ENCODE assay signal across 18 cellular contexts in the genomic region with DNA sequence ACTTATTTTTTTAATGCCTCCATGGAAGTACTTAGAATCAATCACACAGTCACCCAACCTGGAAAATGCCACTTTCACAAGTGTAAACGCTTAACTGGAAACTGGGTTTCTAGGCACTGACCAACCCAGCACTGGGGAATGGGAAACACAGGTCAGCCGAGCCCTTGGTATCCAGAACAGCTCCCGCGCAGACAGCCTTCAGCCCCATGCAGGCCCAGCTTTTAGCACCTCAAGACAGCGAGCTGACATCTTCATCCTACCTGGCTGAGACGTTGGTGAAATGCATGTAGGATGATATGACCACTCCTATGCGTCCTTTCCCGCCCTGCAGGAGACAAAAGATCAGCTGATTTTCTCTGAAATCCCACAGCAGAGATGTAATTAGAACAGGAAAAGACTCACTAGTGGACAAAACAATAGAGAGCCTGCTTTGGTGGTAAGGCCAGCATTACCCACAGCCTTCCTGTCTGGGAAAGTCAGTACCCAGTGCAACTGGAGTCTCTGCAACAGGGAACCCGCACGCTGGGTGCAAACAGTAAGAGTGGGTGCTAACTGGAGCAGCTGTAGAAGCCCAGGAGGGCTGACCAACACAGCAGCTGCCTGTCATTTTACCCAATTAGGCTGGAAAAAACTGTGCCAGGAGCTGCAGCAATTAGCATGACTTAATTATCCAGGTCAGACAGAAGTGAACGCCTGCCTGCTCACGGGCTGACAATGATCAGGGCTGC.
DNase-seq lines count a peak whose midpoint lies in the region; ATAC-seq, FAIRE-seq and TF ChIP-seq lines count a peak whose summit lies in the region.
"Had no signal": no experiment of that assay in that cellular context is flagged by ENCODE, and none has a peak within 500 bp of the region (broad histone marks: within the 10 kb centered on the region; RNA-seq: fewer than 3 reads in every experiment).

No MANE protein-coding gene starts in this region.

- H2AFZ ChIP-seq in trophoblast cell (ENCODE audit: insufficient read depth, low read length, poor library complexity), result no peak overlapping the region
- H2AFZ ChIP-seq: hepatocyte, neural progenitor cell had no signal

- peak overlapping the region; percentile 84 for H3K27ac Mint-ChIP-seq in chondrocyte (ENCODE audit: unreplicated experiment)

- no peaks in the 10 kb centered on the region for H3K79me2 ChIP-seq in trophoblast cell (ENCODE audit: control insufficient read depth, insufficient read depth, low read length, poor library complexity)

- H4K12ac ChIP-seq in trophoblast cell (ENCODE audit: low read depth, low read length), result no peak overlapping the region

- no peaks in the 10 kb centered on the region for H3K9me3 Mint-ChIP-seq in chondrocyte (ENCODE audit: low read depth)
- H3K9me3 Mint-ChIP-seq: activated T-cell treated with anti-CD3 and anti-CD28 coated beads, Interleukin-2, amount 50 U/mL, for 4 hours; neural progenitor cell had no signal

- no peak overlapping the region for H4K91ac ChIP-seq in trophoblast cell (ENCODE audit: low read depth, low read length)

- no peaks in the 10 kb centered on the region for H3K27me3 Mint-ChIP-seq in chondrocyte (ENCODE audit: low read depth)

- no peak overlapping the region for H3K4ac ChIP-seq in trophoblast cell (ENCODE audit: low read depth, low read length)

- no peak for FAIRE-seq in frontal cortex (lab: Jason Lieb, UNC)
- FAIRE-seq: G401.6, small intestine had no signal

- peaks cover 35% of the 10 kb centered on the region for H3K36me3 Mint-ChIP-seq in chondrocyte (ENCODE audit: low read depth)

- no CpG with 5 or more reads among the region's 12 CpGs for WGBS in trophoblast cell (ENCODE audit: extremely low coverage, insufficient coverage, insufficient read length)

- no peak overlapping the region for H3K27ac ChIP-seq in trophoblast cell (ENCODE audit: low read depth, low read length)
- H3K27ac ChIP-seq: hepatocyte, KMS-11, neural progenitor cell had no signal

- H3K79me1 ChIP-seq in trophoblast cell (ENCODE audit: low read length), result peaks cover 2% of the 10 kb centered on the region

- no peak overlapping the region for H3K4me2 ChIP-seq in trophoblast cell (ENCODE audit: low read length)
- H3K4me2 ChIP-seq: hepatocyte, KMS-11, neural progenitor cell had no signal

- no peak for TF ChIP-seq CTCF in chondrocyte (IDR thresholded peaks at IDR 0.05)

- no peak overlapping the region for H3K14ac ChIP-seq in trophoblast cell (ENCODE audit: low read length)

- no peak overlapping the region for H3K9ac ChIP-seq in trophoblast cell (ENCODE audit: low read length)
- H3K9ac ChIP-seq: KMS-11, neural progenitor cell had no signal

- no peak overlapping the region for H2BK12ac ChIP-seq in trophoblast cell (ENCODE audit: low read length)

- no peaks in the 10 kb centered on the region for H3K9me3 ChIP-seq in trophoblast cell (ENCODE audit: insufficient read depth, low read depth, low read length)

- no peak overlapping the region for H3K23ac ChIP-seq in trophoblast cell (ENCODE audit: low read length)

- H2BK120ac ChIP-seq in trophoblast cell (ENCODE audit: insufficient read depth, low read length, poor library complexity), result no peak overlapping the region

- H3K4me1 ChIP-seq in trophoblast cell (ENCODE audit: control insufficient read depth in 1 of 2, insufficient read depth in 2 of 2, low read length in 2 of 2), result peaks cover 0 to 6% of the 10 kb centered on the region in 2 experiments
- H3K4me1 ChIP-seq: neural progenitor cell had no signal

- peaks cover 57% of the 10 kb centered on the region for H3K4me1 Mint-ChIP-seq in chondrocyte (ENCODE audit: low read depth)
- H3K4me1 Mint-ChIP-seq: CD14-positive monocyte had no signal

- H3K4me3 Mint-ChIP-seq in chondrocyte (ENCODE audit: unreplicated experiment), result no peak overlapping the region
- H3K4me3 Mint-ChIP-seq: activated T-cell treated with anti-CD3 and anti-CD28 coated beads, Interleukin-2, amount 50 U/mL, for 4 hours; CD14-positive monocyte; neural progenitor cell had no signal

- DNase-seq in NCI-H1105 treated with DMSO at 0.1 percent for 48 hours (lab: John Stamatoyannopoulos, UW), result peak; percentile 93
- DNase-seq in NCI-H526 (lab: John Stamatoyannopoulos, UW), result peak; percentile 32 to 57
- peak; percentile 57 for DNase-seq in chondrocyte (ENCODE audit: low spot score)
- DNase-seq in trophoblast cell, result no peak
- no peak for DNase-seq in frontal cortex (ENCODE audit: low spot score in 2 of 2)
- DNase-seq: activated CD4-positive, alpha-beta T cell treated with anti-CD3 and anti-CD28 coated beads for 48 hours; activated T-cell treated with anti-CD3 and anti-CD28 coated beads, Interleukin-2, amount 50 U/mL, for 4 hours; HCEC 1CT; small intestine had no signal

- ATAC-seq in HG02759 (IDR thresholded peaks at IDR 0.05; ENCODE audit: unreplicated experiment) (no peak), GM21381 (IDR thresholded peaks at IDR 0.05; ENCODE audit: unreplicated experiment) (no peak), GM18870 (IDR thresholded peaks at IDR 0.05; ENCODE audit: unreplicated experiment) (no peak)
- ATAC-seq: activated T-cell treated with anti-CD3 and anti-CD28 coated beads, Interleukin-2, amount 50 U/mL, for 4 hours; esophagus mucosa had no signal

- peaks cover 36 to 64% of the 10 kb centered on the region in 2 experiments for H3K36me3 ChIP-seq in trophoblast cell (ENCODE audit: control insufficient read depth in 1 of 2, insufficient read depth in 2 of 2, low read length in 2 of 2)
- H3K36me3 ChIP-seq: neural progenitor cell had no signal

- H3K27me3 ChIP-seq in trophoblast cell (ENCODE audit: insufficient read depth, low read length), result no peaks in the 10 kb centered on the region
- H3K27me3 ChIP-seq: hepatocyte, neural progenitor cell had no signal

- peak overlapping the region; percentile 5 for H3K18ac ChIP-seq in trophoblast cell (ENCODE audit: low read length)

- H2BK5ac ChIP-seq in trophoblast cell (ENCODE audit: low read depth, low read length, poor library complexity), result no peak overlapping the region

- H3K4me3 ChIP-seq in trophoblast cell (ENCODE audit: low read depth, low read length), result no peak overlapping the region
- H3K4me3 ChIP-seq: hepatocyte, neural progenitor cell had no signal

- no peak overlapping the region for H2AK5ac ChIP-seq in trophoblast cell (ENCODE audit: low read length)

- H4K8ac ChIP-seq in trophoblast cell (ENCODE audit: low read depth, low read length), result no peak overlapping the region

Comparison
In these comparisons a context has a peak if more than half of its experiments do, and no peak if none do; other contexts are left out.
1. DNase-seq: peak in NCI-H1105 treated with DMSO at 0.1 percent for 48 hours (single experiment), NCI-H526 (2 of 2) and chondrocyte (single experiment); none in trophoblast cell (0 of 2) and frontal cortex (0 of 2).